In the genomic region with DNA sequence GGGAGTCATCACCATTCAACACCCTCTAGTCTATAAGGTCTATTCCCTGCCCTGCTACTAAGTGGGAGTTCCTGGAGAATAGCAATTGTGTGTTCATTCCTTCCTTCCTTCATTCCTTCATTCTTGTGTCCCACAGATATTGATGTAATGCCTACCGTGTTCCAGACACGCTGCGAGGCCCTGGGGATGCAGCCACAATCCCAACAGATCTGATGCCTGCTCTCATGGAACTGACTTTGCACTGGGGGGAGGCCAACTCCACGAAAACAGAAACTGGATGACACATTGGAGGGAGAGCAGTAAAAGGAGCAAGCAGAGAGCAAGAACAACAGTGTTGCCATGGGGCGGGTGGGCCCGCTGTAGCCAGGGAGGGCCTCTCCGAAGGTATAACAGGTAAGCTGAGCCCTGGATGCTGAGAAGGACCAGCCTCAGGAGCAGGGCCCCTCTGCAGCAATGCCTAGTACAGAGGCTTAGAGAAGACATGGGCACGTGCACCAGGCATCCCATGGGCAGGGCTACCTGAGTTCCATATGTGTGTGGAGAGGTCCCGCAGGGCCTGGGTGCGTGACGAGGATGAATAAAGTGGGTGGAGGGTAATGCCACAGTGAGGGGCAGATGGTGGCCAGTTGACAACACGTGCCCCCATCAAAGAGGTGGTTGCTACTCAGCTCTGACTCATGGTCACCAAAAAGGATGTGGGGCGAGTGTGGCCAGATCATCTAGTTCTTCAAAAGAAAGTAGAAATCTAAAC, we compare ENCODE assay signal across 24 cellular contexts.
DNase-seq lines count a peak whose midpoint lies in the region; ATAC-seq and TF ChIP-seq lines count a peak whose summit lies in the region.
"Had no signal": no experiment of that assay in that cellular context is flagged by ENCODE, and none has a peak within 500 bp of the region (broad histone marks: within the 10 kb centered on the region; RNA-seq: fewer than 3 reads in every experiment).

No MANE protein-coding gene starts in this region.

- H4K91ac ChIP-seq in IMR-90 (ENCODE audit: insufficient read depth, low read depth, low read length) (peak overlapping the region; percentile 69), trophoblast cell (ENCODE audit: low read depth, low read length) (peak overlapping the region; percentile 3)

- H4K8ac ChIP-seq in IMR-90 (ENCODE audit: low read depth in 2 of 2, low read length in 2 of 2) (peak overlapping the region; percentile 7 to 72; a peak in 3 of 4 replicates), trophoblast cell (ENCODE audit: low read depth, low read length) (no peak overlapping the region)

- H3K18ac ChIP-seq in IMR-90 (ENCODE audit: low read depth, low read length) (peak overlapping the region; percentile 11; the same call in 1 of the 2 replicates), trophoblast cell (ENCODE audit: low read length) (no peak overlapping the region)

- H3K9me1 ChIP-seq in IMR-90 (ENCODE audit: insufficient read depth, low read length), result peaks cover 28% of the 10 kb centered on the region

- WGBS in IMR-90 (ENCODE audit: extremely low coverage in 2 of 2, insufficient read length in 1 of 2), 2 experiments, result 77% methylated on average over 3 of the region's 13 CpGs; no CpG with 5 or more reads in 1 of the 2 experiments
- no CpG with 5 or more reads among the region's 13 CpGs for WGBS in trophoblast cell (ENCODE audit: extremely low coverage, insufficient coverage, insufficient read length)
- WGBS in sigmoid colon, 2 donors, result 86 to 87% methylated on average over 13 of the region's 13 CpGs

- H4K12ac ChIP-seq in trophoblast cell (ENCODE audit: low read depth, low read length), result no peak overlapping the region

- H3K56ac ChIP-seq in IMR-90 (ENCODE audit: extremely low read depth, insufficient read depth, low read length), result no peak overlapping the region

- H3K9me3 ChIP-seq in IMR-90 (ENCODE audit: control insufficient read depth, insufficient read depth, low read length), result no peaks in the 10 kb centered on the region
- no peaks in the 10 kb centered on the region for H3K9me3 ChIP-seq in trophoblast cell (ENCODE audit: insufficient read depth, low read depth, low read length)
- H3K9me3 ChIP-seq in sigmoid colon, result no peaks in the 10 kb centered on the region
- H3K9me3 ChIP-seq: esophagus squamous epithelium, neutrophil had no signal

- H3K4me1 ChIP-seq in IMR-90 (ENCODE audit: control insufficient read depth, insufficient read depth, low read length) (peaks cover 21% of the 10 kb centered on the region), trophoblast cell (ENCODE audit: control insufficient read depth in 1 of 2, insufficient read depth in 2 of 2, low read length in 2 of 2) (peaks cover 14 to 18% of the 10 kb centered on the region in 2 experiments), sigmoid colon (peaks cover 0 to 10% (median 7%) of the 10 kb centered on the region in 4 donors)

- POLR2A ChIA-PET in IMR-90 (lab: Charles Lee; ENCODE audit: unreplicated experiment), result no interaction called here

- H3K4me2 ChIP-seq in IMR-90 (ENCODE audit: low read depth, low read length) (no peak overlapping the region), trophoblast cell (ENCODE audit: low read length) (no peak overlapping the region)

- peak overlapping the region; percentile 95 for H3K4ac ChIP-seq in IMR-90 (ENCODE audit: low read depth, low read length)
- H3K4ac ChIP-seq in trophoblast cell (ENCODE audit: low read depth, low read length), result no peak overlapping the region

- no peak for TF ChIP-seq RAD21 in IMR-90 (IDR thresholded peaks at IDR 0.05; ENCODE audit: low read length)

- H3K9ac ChIP-seq in IMR-90 (ENCODE audit: low read depth, low read length), result no peak overlapping the region
- no peak overlapping the region for H3K9ac ChIP-seq in trophoblast cell (ENCODE audit: low read length)

- CTCF ChIA-PET in IMR-90 (lab: Yijun Ruan, JAX), result interaction anchor here (0.7 to 1.3 kb wide), 2 partner anchors 381 to 526 kb away, joined by 4 to 7 read pairs; no protein-coding TSS in a partner anchor

- peak overlapping the region; percentile 81 for H2BK120ac ChIP-seq in IMR-90 (ENCODE audit: low read depth, low read length)
- no peak overlapping the region for H2BK120ac ChIP-seq in trophoblast cell (ENCODE audit: insufficient read depth, low read length, poor library complexity)

- H2BK5ac ChIP-seq in IMR-90 (ENCODE audit: low read depth, low read length, poor library complexity, severe bottlenecking), result peak overlapping the region; percentile 33
- no peak overlapping the region for H2BK5ac ChIP-seq in trophoblast cell (ENCODE audit: low read depth, low read length, poor library complexity)

- no TSS peak for BruUV-seq in IMR-90 (replicated peaks; lab: Mats Ljungman, UMichigan)

- peaks cover 0 to 31% of the 10 kb centered on the region in 2 experiments; a peak in 2 of 4 replicates for H3K79me1 ChIP-seq in IMR-90 (ENCODE audit: low read depth in 1 of 2, low read length in 2 of 2)
- peaks cover 10% of the 10 kb centered on the region for H3K79me1 ChIP-seq in trophoblast cell (ENCODE audit: low read length)

- peak overlapping the region; percentile 32 for H2AK9ac ChIP-seq in IMR-90 (replicated peaks; ENCODE audit: low read depth, low read length, poor library complexity)

- H2AK5ac ChIP-seq in IMR-90 (ENCODE audit: low read depth, low read length) (peak overlapping the region; percentile 98), trophoblast cell (ENCODE audit: low read length) (no peak overlapping the region)

- TF ChIP-seq CTCF in IMR-90 (conservative IDR thresholded peaks at IDR 0.05; ENCODE audit: low read depth, low read length) (no peak), astrocyte of the spinal cord (IDR thresholded peaks at IDR 0.05; ENCODE audit: low read depth, low read length) (no peak), sigmoid colon (IDR thresholded peaks at IDR 0.05) (no peak)

- H3K27me3 ChIP-seq in IMR-90 (ENCODE audit: control insufficient read depth, insufficient read depth, low read length) (no peaks in the 10 kb centered on the region), trophoblast cell (ENCODE audit: insufficient read depth, low read length) (no peaks in the 10 kb centered on the region), sigmoid colon (no peaks in the 10 kb centered on the region)
- H3K27me3 ChIP-seq: esophagus squamous epithelium, MG63, neutrophil had no signal

- H3K14ac ChIP-seq in IMR-90 (replicated peaks; ENCODE audit: low read depth, low read length) (peak overlapping the region; percentile 39), trophoblast cell (ENCODE audit: low read length) (no peak overlapping the region)

- in situ Hi-C loops in IMR-90 (cut with MboI; ENCODE audit: low sequenced_read_pairs), result no loop called here
- in situ Hi-C loops in astrocyte of the spinal cord (cut with HindIII; ENCODE audit: low sequenced_read_pairs), result no loop called here

- dilution Hi-C loops in IMR-90 (cut with HindIII; ENCODE audit: low sequenced_read_pairs, unreplicated experiment), result no loop called here

- peak overlapping the region; percentile 63; the same call in 2 of the 3 replicates for H2BK15ac ChIP-seq in IMR-90 (ENCODE audit: low read depth, low read length)

- H3K36me3 ChIP-seq in IMR-90 (ENCODE audit: control insufficient read depth, insufficient read depth, low read length), result no peaks in the 10 kb centered on the region
- no peaks in the 10 kb centered on the region for H3K36me3 ChIP-seq in trophoblast cell (ENCODE audit: control insufficient read depth in 1 of 2, insufficient read depth in 2 of 2, low read length in 2 of 2)
- no peaks in the 10 kb centered on the region for H3K36me3 ChIP-seq in sigmoid colon
- H3K36me3 ChIP-seq: esophagus squamous epithelium, MG63, neutrophil had no signal

- peak overlapping the region; percentile 37 for H2BK12ac ChIP-seq in trophoblast cell (ENCODE audit: low read length)

- peak overlapping the region; percentile 53 for H2AFZ ChIP-seq in IMR-90 (replicated peaks; ENCODE audit: low read length, poor library complexity)
- no peak overlapping the region for H2AFZ ChIP-seq in trophoblast cell (ENCODE audit: insufficient read depth, low read length, poor library complexity)

- TF ChIP-seq POLR2A in IMR-90 (IDR thresholded peaks at IDR 0.05; ENCODE audit: low read depth, low read length) (0 out of 2 replicates have a peak, but pooled peaks have one; percentile 17), sigmoid colon (IDR thresholded peaks at IDR 0.05) (no peak)

- no peak overlapping the region for H3K4me3 ChIP-seq in IMR-90 (ENCODE audit: insufficient read depth, low read depth, low read length)
- no peak overlapping the region for H3K4me3 ChIP-seq in astrocyte of the spinal cord (ENCODE audit: low read depth, low read length)
- H3K4me3 ChIP-seq in trophoblast cell (ENCODE audit: low read depth, low read length), result no peak overlapping the region
- H3K4me3 ChIP-seq in sigmoid colon, result no peak overlapping the region
- H3K4me3 ChIP-seq: esophagus squamous epithelium, K562, lung, MG63, skin epidermis had no signal

- no peak overlapping the region for H4K5ac ChIP-seq in IMR-90 (ENCODE audit: low read depth, low read length)

- H3K23ac ChIP-seq in IMR-90 (ENCODE audit: low read depth, low read length) (peak overlapping the region; percentile 74), trophoblast cell (ENCODE audit: low read length) (no peak overlapping the region)

- peak overlapping the region; percentile 91 for H2BK20ac ChIP-seq in IMR-90 (ENCODE audit: low read depth, low read length)

- DNase-seq in Daoy (ENCODE audit: low read depth), result peak; percentile 77
- peak; percentile 55 for DNase-seq in IMR-90
- peak; percentile 50 for DNase-seq in astrocyte of the spinal cord (ENCODE audit: low read depth, low spot score)
- no peak for DNase-seq in trophoblast cell
- DNase-seq in SK-N-DZ (ENCODE audit: low spot score), result no peak
- no peak for DNase-seq in sigmoid colon
- DNase-seq in inferior parietal cortex (ENCODE audit: extremely low spot score), result no peak
- DNase-seq in iPS-NIHi7 (ENCODE audit: extremely low spot score), result no peak
- DNase-seq: activated CD4-positive, alpha-beta T cell treated with anti-CD3 and anti-CD28 coated beads for 1 hour; activated CD8-positive, alpha-beta T cell treated with anti-CD3 and anti-CD28 coated beads for 36 hours; activated gamma-delta T cell treated with Interleukin-2 at 50 U/mL for 16 hours; activated T-cell treated with anti-CD3 and anti-CD28 coated beads for 4 hours; cortex of kidney; esophagus squamous epithelium; MG63; NCI-H1436; NCI-H446 treated with DMSO at 0.1 percent for 48 hours; SIG-M5; stimulated activated CD4-positive, alpha-beta T cell treated with anti-CD3 and anti-CD28 coated beads, Interleukin-2, amount 100 ng/mL, for 24 hours; T-helper 1 cell had no signal

- no peaks in the 10 kb centered on the region for H3K79me2 ChIP-seq in trophoblast cell (ENCODE audit: control insufficient read depth, insufficient read depth, low read length, poor library complexity)

- ATAC-seq in IMR-90 (ENCODE audit: low read depth), result no peak
- ATAC-seq: activated CD8-positive, alpha-beta T cell treated with anti-CD3 and anti-CD28 coated beads for 36 hours; K562 had no signal

- peaks cover 4% of the 10 kb centered on the region for H4K20me1 ChIP-seq in IMR-90 (ENCODE audit: insufficient read depth, low read length)

- intact Hi-C loops in IMR-90 (cut with micrococcal nuclease) (no loop called here), sigmoid colon (cut with DNase I) (no loop called here)

- no peak for TF ChIP-seq EP300 in sigmoid colon (IDR thresholded peaks at IDR 0.05)

- H3K27ac ChIP-seq in IMR-90 (ENCODE audit: insufficient read depth, low read length) (peak overlapping the region; percentile 18; the same call in 1 of the 2 replicates), trophoblast cell (ENCODE audit: low read depth, low read length) (no peak overlapping the region), sigmoid colon (no peak overlapping the region)
- H3K27ac ChIP-seq: esophagus squamous epithelium, neutrophil had no signal

Comparison
In these comparisons a context has a peak if more than half of its experiments do, and no peak if none do; other contexts are left out.
1. DNase-seq: peak in Daoy (single experiment), IMR-90 (single experiment) and astrocyte of the spinal cord (single experiment); none in trophoblast cell (0 of 2), SK-N-DZ (single experiment), sigmoid colon (single experiment), inferior parietal cortex (single experiment) and iPS-NIHi7 (single experiment).